In the genomic region with DNA sequence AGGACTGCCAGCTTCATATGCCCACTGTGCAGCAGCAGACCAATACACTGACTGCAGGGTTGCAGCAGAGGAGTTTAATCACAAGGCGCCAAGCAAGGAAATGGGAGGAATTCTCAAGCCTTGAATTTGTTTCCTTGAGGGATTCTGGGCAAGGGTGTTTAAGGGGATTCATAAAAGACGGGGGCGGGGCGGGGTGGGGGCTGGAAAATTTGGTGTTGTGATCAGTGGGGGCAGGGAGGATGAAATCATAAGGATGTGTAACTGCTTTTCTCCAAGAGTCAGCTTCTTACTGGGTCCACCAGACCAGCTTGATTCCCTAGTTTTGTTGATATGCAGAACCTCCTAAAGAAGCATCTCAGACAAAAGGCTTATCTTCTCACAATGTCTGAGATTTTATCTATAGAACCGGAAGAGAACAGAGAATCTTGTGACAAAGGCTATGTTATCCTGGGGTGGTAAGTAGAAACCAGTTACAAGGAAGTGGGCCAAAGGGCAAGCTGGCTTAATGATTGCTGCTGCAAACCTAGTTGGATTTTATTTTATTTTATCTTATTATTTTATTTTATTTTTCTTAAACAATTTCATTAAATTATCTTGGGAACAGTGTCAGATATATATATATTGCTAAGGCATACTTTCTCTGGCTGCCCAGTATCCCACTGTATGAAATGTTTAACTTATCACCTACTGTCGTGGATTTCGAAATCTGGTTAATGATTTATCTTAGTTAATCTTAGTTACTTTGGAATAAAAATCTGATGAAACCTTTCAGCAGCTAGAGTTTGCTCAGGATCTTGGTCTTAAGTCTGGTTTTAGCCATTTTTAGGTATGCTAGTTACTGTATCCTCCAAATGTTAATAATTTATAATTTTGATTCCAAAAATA, we compare ENCODE assay signal across 20 cellular contexts.
DNase-seq lines count a peak whose midpoint lies in the region; ATAC-seq, FAIRE-seq and TF ChIP-seq lines count a peak whose summit lies in the region.
"Had no signal": no experiment of that assay in that cellular context is flagged by ENCODE, and none has a peak within 500 bp of the region (broad histone marks: within the 10 kb centered on the region; RNA-seq: fewer than 3 reads in every experiment).

No MANE protein-coding gene starts in this region.

- no peaks in the 10 kb centered on the region for H3K9me3 Mint-ChIP-seq in endothelial cell (ENCODE audit: unreplicated experiment)
- no peaks in the 10 kb centered on the region for H3K9me3 Mint-ChIP-seq in stimulated activated naive B cell treated with anti-CD40 and anti-IgM and Interleukin-4, amounts not matched to agents 10 μg/mL and 1 μg/mL and 100 μg/mL, for 72 hours
- H3K9me3 Mint-ChIP-seq: natural killer cell had no signal

- POLR2A ChIA-PET in HepG2 (lab: Yijun Ruan, JAX), result no interaction called here

- H3K9ac ChIP-seq in HUES64 (ENCODE audit: low read depth, low read length) (no peak overlapping the region), HepG2 (ENCODE audit: insufficient read depth, low read depth, low read length) (no peak overlapping the region)

- no peak overlapping the region for H3K27ac Mint-ChIP-seq in endothelial cell (ENCODE audit: unreplicated experiment)
- no peak overlapping the region for H3K27ac Mint-ChIP-seq in stimulated activated naive B cell treated with anti-CD40 and anti-IgM and Interleukin-4, amounts not matched to agents 10 μg/mL and 1 μg/mL and 100 μg/mL, for 72 hours
- H3K27ac Mint-ChIP-seq: natural killer cell, T-helper 17 cell had no signal

- no peak overlapping the region for H2AFZ ChIP-seq in HepG2 (ENCODE audit: low read length)

- H3K9me3 ChIP-seq in HUES64 (ENCODE audit: insufficient read depth, low read depth, low read length) (no peaks in the 10 kb centered on the region), HepG2 (ENCODE audit: low read length) (no peaks in the 10 kb centered on the region)
- H3K9me3 ChIP-seq: prostate gland, spleen, thyroid gland had no signal

- H3K36me3 ChIP-seq in HUES64 (ENCODE audit: insufficient read depth, low read length) (no peaks in the 10 kb centered on the region), HepG2 (replicated peaks in 1 of 2; ENCODE audit: control insufficient read depth in 1 of 2, insufficient read depth in 2 of 2, low read length in 2 of 2) (no peaks in the 10 kb centered on the region)
- H3K36me3 ChIP-seq: prostate gland, spleen, thyroid gland had no signal

- H3K27ac ChIP-seq in HUES64 (ENCODE audit: low read depth, low read length) (peak overlapping the region; percentile 67; the same call in 1 of the 2 replicates), HepG2 (ENCODE audit: extremely low read length, insufficient read depth, low read length) (no peak overlapping the region)
- H3K27ac ChIP-seq: prostate gland, spleen, thyroid gland had no signal

- no peaks in the 10 kb centered on the region for H3K27me3 ChIP-seq in HUES64 (ENCODE audit: insufficient read depth, low read length)
- H3K27me3 ChIP-seq in HepG2 (ENCODE audit: control insufficient read depth in 1 of 2, insufficient read depth in 2 of 2, low read length in 2 of 2), result no peaks in the 10 kb centered on the region
- H3K27me3 ChIP-seq: spleen, thyroid gland had no signal

- no peak for TF ChIP-seq RAD21 in HepG2 (CRISPR knock-in tag; IDR thresholded peaks at IDR 0.05)

- ATAC-seq in HepG2, result peak; percentile 52; the same call in 2 of the 3 replicates
- no peak for ATAC-seq in stimulated activated naive B cell treated with anti-CD40 and anti-IgM and Interleukin-4, amounts not matched to agents 10 μg/mL and 1 μg/mL and 100 μg/mL, for 72 hours (replicated peaks)
- ATAC-seq: K562, natural killer cell, T-helper 17 cell had no signal

- H3K4me1 ChIP-seq in HUES64 (ENCODE audit: insufficient read depth, low read length) (peaks cover 36% of the 10 kb centered on the region), HepG2 (ENCODE audit: insufficient read depth, low read length) (no peaks in the 10 kb centered on the region)
- H3K4me1 ChIP-seq: prostate gland, spleen, thyroid gland had no signal

- H4K20me1 ChIP-seq in HepG2 (ENCODE audit: insufficient read depth, low read length), result no peaks in the 10 kb centered on the region

- TF ChIP-seq CTCF in endothelial cell (IDR thresholded peaks at IDR 0.05; ENCODE audit: unreplicated experiment), result no peak
- no peak for TF ChIP-seq CTCF in HepG2 (CRISPR knock-in tag; IDR thresholded peaks at IDR 0.05)

- no peaks in the 10 kb centered on the region for H3K79me2 ChIP-seq in HepG2 (ENCODE audit: insufficient read depth, low read length)

- CTCF ChIA-PET in HepG2 (lab: Yijun Ruan, JAX; ENCODE audit: low intra/inter-chr PET ratio, low total read pairs), result no interaction called here

- FAIRE-seq in HepG2 (lab: Jason Lieb, UNC), result no peak
- FAIRE-seq: K562 had no signal

- no peak for TF ChIP-seq POLR2A in HepG2 (IDR thresholded peaks at IDR 0.05; ENCODE audit: insufficient read depth in 1 of 2, low read depth in 2 of 2, low read length in 2 of 2)

- H3K4me2 ChIP-seq in HepG2 (ENCODE audit: low read depth, low read length), result no peak overlapping the region

- DNase-seq in endothelial cell (ENCODE audit: low spot score) (peak; percentile 2), HepG2 (ENCODE audit: low spot score) (peak; percentile 32), NCI-H1436 treated with DMSO at 0.1 percent for 48 hours (lab: John Stamatoyannopoulos, UW) (no peak), HCEC 1CT (no peak)
- DNase-seq in activated CD4-positive, alpha-beta T cell treated with anti-CD3 and anti-CD28 coated beads, Interleukin-2, amount 50 U/mL, for 1 hour, result no peak
- no peak for DNase-seq in stimulated activated naive B cell treated with anti-CD40 and anti-IgM and Interleukin-4, amounts not matched to agents 10 μg/mL and 1 μg/mL and 100 μg/mL, for 72 hours
- DNase-seq: activated gamma-delta T cell treated with Interleukin-2 at 50 U/mL for 16 hours; C1 segment of cervical spinal cord; central memory CD4-positive, alpha-beta T cell; effector memory CD4-positive, alpha-beta T cell; natural killer cell; NCI-H2029 treated with DMSO at 0.1 percent for 48 hours; NCI-H510A; SHP77; spleen; T-helper 17 cell; thyroid gland had no signal

- no peak overlapping the region for H3K4me3 ChIP-seq in HUES64 (ENCODE audit: low read length)
- H3K4me3 ChIP-seq in HepG2 (replicated peaks in 1 of 3; ENCODE audit: insufficient read depth in 1 of 3, low read depth in 2 of 3, low read length in 3 of 3), result no peak overlapping the region
- H3K4me3 ChIP-seq: K562, prostate gland, spleen, thyroid gland had no signal

- no peaks in the 10 kb centered on the region for H3K36me3 Mint-ChIP-seq in endothelial cell (ENCODE audit: low read depth, unreplicated experiment)
- H3K36me3 Mint-ChIP-seq in stimulated activated naive B cell treated with anti-CD40 and anti-IgM and Interleukin-4, amounts not matched to agents 10 μg/mL and 1 μg/mL and 100 μg/mL, for 72 hours, result no peaks in the 10 kb centered on the region
- H3K36me3 Mint-ChIP-seq: natural killer cell had no signal

- BruUV-seq in HepG2 (replicated peaks; lab: Mats Ljungman, UMichigan), result no TSS peak

- intact Hi-C loops in HepG2 (cut with micrococcal nuclease; ENCODE audit: unreplicated experiment), result no loop called here

- 17% methylated on average over 5 of the region's 7 CpGs for WGBS in HUES64
- WGBS in HepG2 (ENCODE audit: low lambda C conversion rate), result 52% methylated on average over 7 of the region's 7 CpGs

- in situ Hi-C loops in HepG2 (cut with HindIII; ENCODE audit: extremely low pct_ligation_motif_present, low pct_unique_long_range_greater_than_20kb), result no loop called here

- H3K4me3 Mint-ChIP-seq in endothelial cell (ENCODE audit: unreplicated experiment), result no peak overlapping the region
- H3K4me3 Mint-ChIP-seq in stimulated activated naive B cell treated with anti-CD40 and anti-IgM and Interleukin-4, amounts not matched to agents 10 μg/mL and 1 μg/mL and 100 μg/mL, for 72 hours, result no peak overlapping the region
- H3K4me3 Mint-ChIP-seq: natural killer cell, T-helper 17 cell had no signal

- H3K27me3 Mint-ChIP-seq in endothelial cell (ENCODE audit: unreplicated experiment), result peaks cover 1% of the 10 kb centered on the region
- no peaks in the 10 kb centered on the region for H3K27me3 Mint-ChIP-seq in stimulated activated naive B cell treated with anti-CD40 and anti-IgM and Interleukin-4, amounts not matched to agents 10 μg/mL and 1 μg/mL and 100 μg/mL, for 72 hours
- H3K27me3 Mint-ChIP-seq: T-helper 17 cell had no signal

- TF ChIP-seq EP300 in HepG2 (IDR thresholded peaks at IDR 0.05; ENCODE audit: low read depth in 2 of 2, low read length in 2 of 2) (no peak), HepG2 (CRISPR knock-in tag; IDR thresholded peaks at IDR 0.05; ENCODE audit: borderline replicate concordance) (no peak)

- H3K4me1 Mint-ChIP-seq in endothelial cell (ENCODE audit: unreplicated experiment), result peaks cover 10% of the 10 kb centered on the region
- H3K4me1 Mint-ChIP-seq in stimulated activated naive B cell treated with anti-CD40 and anti-IgM and Interleukin-4, amounts not matched to agents 10 μg/mL and 1 μg/mL and 100 μg/mL, for 72 hours, result no peaks in the 10 kb centered on the region
- H3K4me1 Mint-ChIP-seq: T-helper 17 cell had no signal

Comparison
In these comparisons a context has a peak if more than half of its experiments do, and no peak if none do; other contexts are left out.
1. DNase-seq: peak in endothelial cell (single experiment) and HepG2 (single experiment); none in activated CD4-positive, alpha-beta T cell treated with anti-CD3 and anti-CD28 coated beads, Interleukin-2, amount 50 U/mL, for 1 hour (single experiment), NCI-H1436 treated with DMSO at 0.1 percent for 48 hours (single experiment), HCEC 1CT (single experiment) and stimulated activated naive B cell treated with anti-CD40 and anti-IgM and Interleukin-4, amounts not matched to agents 10 μg/mL and 1 μg/mL and 100 μg/mL, for 72 hours (single experiment).